ENCODE assay signal across 16 cellular contexts in the genomic region with DNA sequence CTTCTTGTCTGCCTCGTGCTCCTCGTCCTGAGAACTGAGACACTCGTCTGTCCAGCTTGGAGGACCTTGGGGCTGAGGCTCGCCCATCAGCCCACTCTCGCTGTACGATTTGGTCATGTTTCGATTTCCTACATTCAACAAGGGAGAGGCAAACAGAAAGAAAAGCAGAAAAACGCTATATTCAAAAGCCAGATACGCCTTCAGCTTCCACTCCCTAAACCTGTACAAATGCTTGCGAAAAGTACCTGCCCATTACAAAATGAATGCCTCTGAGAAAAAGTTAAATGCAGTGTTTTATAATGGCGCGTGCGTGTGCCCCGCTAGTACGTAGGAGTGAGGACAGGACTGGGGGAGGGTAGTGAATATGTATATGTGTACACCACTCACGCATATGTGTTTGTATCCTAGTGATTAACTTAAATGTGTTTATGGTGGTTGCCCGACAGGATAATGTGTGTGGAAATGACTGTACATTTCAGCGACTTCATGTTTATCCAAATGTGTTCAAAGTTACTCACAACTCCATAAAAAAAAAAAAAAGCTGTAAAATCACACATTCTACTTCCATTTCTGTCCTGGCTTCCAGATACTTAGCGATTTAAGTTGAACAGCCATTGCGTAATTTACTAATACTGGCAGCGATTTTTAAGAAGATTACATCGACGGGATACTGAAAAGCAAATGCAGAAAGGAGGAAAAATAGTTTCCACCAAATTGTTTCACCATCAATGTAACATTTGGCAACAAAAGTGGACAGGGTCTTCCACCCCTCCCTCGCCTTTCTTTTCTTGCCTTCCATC. TPM values are rescaled to one million over a fixed set of nuclear protein-coding genes. Genes with fewer than 3 reads are reported as not detected.
DNase-seq lines count a peak whose midpoint lies in the region; ATAC-seq and TF ChIP-seq lines count a peak whose summit lies in the region.
"Had no signal": no experiment of that assay in that cellular context is flagged by ENCODE, and none has a peak within 500 bp of the region (broad histone marks: within the 10 kb centered on the region; RNA-seq: fewer than 3 reads in every experiment).

No MANE protein-coding gene starts in this region.

- H3K4me3 Mint-ChIP-seq in activated naive CD4-positive, alpha-beta T cell treated with anti-CD3 and anti-CD28 coated beads, Interleukin-2, amount 50 U/mL, for 24 hours, result peak overlapping the region; percentile 33
- peak overlapping the region; percentile 43 to 70 for H3K4me3 Mint-ChIP-seq in stimulated activated naive B cell treated with anti-CD40 and anti-IgM and Interleukin-4, amounts not matched to agents 10 μg/mL and 1 μg/mL and 100 μg/mL, for 72 hours

- ATAC-seq in stimulated activated naive B cell treated with anti-CD40 and anti-IgM and Interleukin-4, amounts not matched to agents 10 μg/mL and 1 μg/mL and 100 μg/mL, for 72 hours (replicated peaks), result no peak
- ATAC-seq in GM21360 (IDR thresholded peaks at IDR 0.05; ENCODE audit: unreplicated experiment), result no peak

- no peak for TF ChIP-seq CTCF in dorsolateral prefrontal cortex (IDR thresholded peaks at IDR 0.05 in 54 of 56, conservative IDR thresholded peaks at IDR 0.05 in 2 of 56; ENCODE audit: low read depth in 1 of 56, partially characterized antibody in 56 of 56)

- H3K9me3 Mint-ChIP-seq in activated naive CD4-positive, alpha-beta T cell treated with anti-CD3 and anti-CD28 coated beads, Interleukin-2, amount 50 U/mL, for 24 hours, result peaks cover 9% of the 10 kb centered on the region
- peaks cover 6 to 8% of the 10 kb centered on the region in 2 donors for H3K9me3 Mint-ChIP-seq in stimulated activated naive B cell treated with anti-CD40 and anti-IgM and Interleukin-4, amounts not matched to agents 10 μg/mL and 1 μg/mL and 100 μg/mL, for 72 hours

- intact Hi-C loops in dorsolateral prefrontal cortex (cut with DNase I) (no loop called here), head of caudate nucleus (cut with DNase I) (no loop called here)

- peaks cover 63% of the 10 kb centered on the region for H3K27me3 Mint-ChIP-seq in activated naive CD4-positive, alpha-beta T cell treated with anti-CD3 and anti-CD28 coated beads, Interleukin-2, amount 50 U/mL, for 24 hours
- H3K27me3 Mint-ChIP-seq in stimulated activated naive B cell treated with anti-CD40 and anti-IgM and Interleukin-4, amounts not matched to agents 10 μg/mL and 1 μg/mL and 100 μg/mL, for 72 hours, result peaks cover 70 to 71% of the 10 kb centered on the region in 2 donors

- no peak overlapping the region for H3K27ac Mint-ChIP-seq in activated naive CD4-positive, alpha-beta T cell treated with anti-CD3 and anti-CD28 coated beads, Interleukin-2, amount 50 U/mL, for 24 hours
- H3K27ac Mint-ChIP-seq in stimulated activated naive B cell treated with anti-CD40 and anti-IgM and Interleukin-4, amounts not matched to agents 10 μg/mL and 1 μg/mL and 100 μg/mL, for 72 hours, result peak overlapping the region; percentile 94

- H3K4me3 ChIP-seq in dorsolateral prefrontal cortex, result peak overlapping the region in 53 of 59 donors; percentile 0 to 61 (median 42)
- H3K4me3 ChIP-seq: thyroid gland had no signal

- peaks cover 9% of the 10 kb centered on the region for H3K36me3 Mint-ChIP-seq in activated naive CD4-positive, alpha-beta T cell treated with anti-CD3 and anti-CD28 coated beads, Interleukin-2, amount 50 U/mL, for 24 hours
- H3K36me3 Mint-ChIP-seq in stimulated activated naive B cell treated with anti-CD40 and anti-IgM and Interleukin-4, amounts not matched to agents 10 μg/mL and 1 μg/mL and 100 μg/mL, for 72 hours, result peaks cover 2 to 15% of the 10 kb centered on the region in 2 donors

- peak overlapping the region in 17 of 59 donors; percentile 7 to 82 (median 40) for H3K27ac ChIP-seq in dorsolateral prefrontal cortex
- H3K27ac ChIP-seq: thyroid gland had no signal

- H3K27me3 ChIP-seq in dorsolateral prefrontal cortex, result peaks cover 15 to 100% (median 79%) of the 10 kb centered on the region in 45 donors

- no peak for DNase-seq in activated naive CD4-positive, alpha-beta T cell treated with anti-CD3 and anti-CD28 coated beads, Interleukin-2, amount 50 U/mL, for 16 hours
- peak; percentile 36 for DNase-seq in NCI-H2227 treated with DMSO at 0.1 percent for 48 hours (lab: John Stamatoyannopoulos, UW)
- DNase-seq in dorsolateral prefrontal cortex, result peak in 1 of 10 donors; percentile 30
- no peak for DNase-seq in stimulated activated naive B cell treated with anti-CD40 and anti-IgM and Interleukin-4, amounts not matched to agents 10 μg/mL and 1 μg/mL and 100 μg/mL, for 72 hours
- DNase-seq in putamen (ENCODE audit: low spot score), result no peak
- DNase-seq in head of caudate nucleus, result no peak
- DNase-seq: COR-L47, NCI-H1930, NCI-H524 treated with DMSO at 0.1 percent for 48 hours, Right ventricle myocardium superior, small intestine had no signal

- peaks cover 42% of the 10 kb centered on the region for H3K4me1 Mint-ChIP-seq in activated naive CD4-positive, alpha-beta T cell treated with anti-CD3 and anti-CD28 coated beads, Interleukin-2, amount 50 U/mL, for 24 hours
- peaks cover 43 to 59% of the 10 kb centered on the region in 2 donors for H3K4me1 Mint-ChIP-seq in stimulated activated naive B cell treated with anti-CD40 and anti-IgM and Interleukin-4, amounts not matched to agents 10 μg/mL and 1 μg/mL and 100 μg/mL, for 72 hours

RNA-seq across cellular contexts. Expression of gene NEUROD1, which starts 1.4 kb away (rescaled TPM):
- 10 to 100 TPM in 7 of 120 experiments, 1 to 10 TPM in 112, under 1 TPM in 1; 0.58 to 12.2 (median 4.1) TPM for total RNA-seq in dorsolateral prefrontal cortex
- total RNA-seq: mononuclear cell; Right ventricle myocardium superior; T-helper 1 cell treated with Interleukin-12 subunit alpha and Interleukin-12 subunit beta and Interleukin-4 antibody, amounts not matched to agents 30 ng/mL and 1 ng/mL, for 36 hours; thyroid gland had no signal

RNA-seq across cellular contexts. Expression of gene CERKL, which starts 22.0 kb away (rescaled TPM):
- total RNA-seq in dorsolateral prefrontal cortex, result 1 to 10 TPM in 108 of 120 experiments, under 1 TPM in 12; 0.40 to 6.9 (median 2.1) TPM
- total RNA-seq: Right ventricle myocardium superior, thyroid gland had no signal
